ENCODE assay signal across 19 cellular contexts in genomic region chr2:216596986-216597509, GRCh38. TPM values are rescaled to one million over a fixed set of nuclear protein-coding genes. Genes with fewer than 3 reads are reported as not detected.
A peak's percentile ranks its signal among the peaks of the same experiment; 100 is the strongest.
DNase-seq lines count a peak whose midpoint lies in the region; ATAC-seq, FAIRE-seq and TF ChIP-seq lines count a peak whose summit lies in the region.
"Had no signal": no experiment of that assay in that cellular context is flagged by ENCODE, and none has a peak within 500 bp of the region (broad histone marks: within the 10 kb centered on the region; RNA-seq: fewer than 3 reads in every experiment).

No MANE protein-coding gene starts in this region.

- H3K9me1 ChIP-seq in K562 (ENCODE audit: control insufficient read depth, insufficient read depth, low read length): no peaks in the 10 kb centered on the region

- no peak for ATAC-seq in K562
- ATAC-seq: activated T-helper 17 cell treated with anti-CD3 and anti-CD28 coated beads, Interleukin-2, amount 50 U/mL, for 72 hours; T-helper 17 cell had no signal

- no peak overlapping the region for H3K27ac ChIP-seq in K562 (ENCODE audit: extremely low read depth, low read depth, low read length)
- H3K27ac ChIP-seq: brain microvascular endothelial cell, pancreas had no signal

- TF ChIP-seq CTCF in K562 (IDR thresholded peaks at IDR 0.05 in 2 of 3, conservative IDR thresholded peaks at IDR 0.05 in 1 of 3; ENCODE audit: insufficient read depth in 2 of 3, low read depth in 1 of 3, low read length in 3 of 3): no peak
- TF ChIP-seq CTCF in retinal pigment epithelial cell (conservative IDR thresholded peaks at IDR 0.05; ENCODE audit: low read depth, low read length): no peak

- intact Hi-C loops in K562 (cut with micrococcal nuclease): no loop called here

- WGBS in K562 (ENCODE audit: insufficient coverage, low coverage, missing lambda C conversion rate): 9% methylated on average over 5 of the region's 5 CpGs

- no peaks in the 10 kb centered on the region for H3K79me2 ChIP-seq in K562 (ENCODE audit: control insufficient read depth, insufficient read depth, low read length)

- FAIRE-seq in K562 (lab: Jason Lieb, UNC): no peak
- FAIRE-seq: GM19239, pancreas had no signal

- POLR2A ChIA-PET in K562 (lab: Yijun Ruan, JAX): interaction anchor here (1.2 kb wide), 1 partner anchor 10 kb away, joined by 3 read pairs; no protein-coding TSS in a partner anchor

- no peak for TF ChIP-seq RAD21 in K562 (CRISPR knock-in tag; conservative IDR thresholded peaks at IDR 0.05 in 1 of 2, IDR thresholded peaks at IDR 0.05 in 1 of 2)

- no peak overlapping the region for H3K9ac ChIP-seq in K562 (ENCODE audit: insufficient read depth in 1 of 2, low read depth in 2 of 2, low read length in 2 of 2)

- TF ChIP-seq EP300 in K562 (IDR thresholded peaks at IDR 0.05; ENCODE audit: low read length): no peak

- no peaks in the 10 kb centered on the region for H3K9me3 ChIP-seq in K562 (replicated peaks; ENCODE audit: control insufficient read depth, insufficient read depth, low read depth, low read length)
- H3K9me3 ChIP-seq: pancreas, upper lobe of left lung had no signal

- DNase-seq in NCI-H2029 treated with DMSO at 0.1 percent for 48 hours (lab: John Stamatoyannopoulos, UW) (peak; percentile 20), NCI-H2029 (lab: John Stamatoyannopoulos, UW) (no peak), NCI-H1694 treated with DMSO at 0.1 percent for 48 hours (lab: John Stamatoyannopoulos, UW) (peak; percentile 83), K562 (ENCODE audit: extremely low read depth in 1 of 4, low spot score in 3 of 4) (no peak), retinal pigment epithelial cell (ENCODE audit: low read depth) (peak; percentile 59), COR-L47 (lab: John Stamatoyannopoulos, UW) (no peak), H7 (no peak)
- DNase-seq in activated CD8-positive, alpha-beta memory T cell treated with anti-CD3 and anti-CD28 coated beads, Interleukin-2, amount 50 U/mL, for 48 hours: no peak
- DNase-seq: activated CD4-positive, alpha-beta T cell treated with anti-CD3 and anti-CD28 coated beads, Interleukin-2, amount 10 ng/mL, durations not matched to agents 24 days and 14 days; brain microvascular endothelial cell; hypothalamus; mesenchymal stem cell; NCI-H1436; OCI-M1; pancreas; T-helper 17 cell; upper lobe of left lung had no signal

- H3K27me3 ChIP-seq in K562 (ENCODE audit: control insufficient read depth in 2 of 2, insufficient read depth in 2 of 2, low read length in 2 of 2): peaks cover 0 to 20% of the 10 kb centered on the region in 2 experiments; a peak in 3 of 5 replicates
- no peaks in the 10 kb centered on the region for H3K27me3 ChIP-seq in H7 (ENCODE audit: control insufficient read depth, insufficient read depth, low read length)
- H3K27me3 ChIP-seq: brain microvascular endothelial cell, pancreas, upper lobe of left lung had no signal

- no peak overlapping the region for H3K4me2 ChIP-seq in K562 (ENCODE audit: insufficient read depth, low read length)

- H3K4me1 ChIP-seq in K562 (replicated peaks in 1 of 2; ENCODE audit: control insufficient read depth in 2 of 2, insufficient read depth in 2 of 2, low read length in 2 of 2): peaks cover 0 to 7% of the 10 kb centered on the region in 2 experiments; a peak in 1 of 5 replicates

- no peaks in the 10 kb centered on the region for H4K20me1 ChIP-seq in K562 (replicated peaks; ENCODE audit: control insufficient read depth, insufficient read depth, low read length)

- BruUV-seq in K562 (replicated peaks; lab: Mats Ljungman, UMichigan): no TSS peak

- no peak for TF ChIP-seq POLR2A in K562 (conservative IDR thresholded peaks at IDR 0.05)

- H2AFZ ChIP-seq in K562 (ENCODE audit: low read depth, low read length): 0 out of 2 replicates have a peak overlapping the region, but pooled peaks have one; percentile 24

- CTCF ChIA-PET in K562 (lab: Yijun Ruan, JAX; ENCODE audit: low intra/inter-chr PET ratio): interaction anchor here (0.6 kb wide), 1 partner anchor 22 kb away, joined by 3 read pairs; no protein-coding TSS in a partner anchor

- H3K4me3 ChIP-seq in K562: no peak overlapping the region
- no peak overlapping the region for H3K4me3 ChIP-seq in retinal pigment epithelial cell (ENCODE audit: low read length)
- H3K4me3 ChIP-seq in H7 (ENCODE audit: insufficient read depth, low read depth, low read length): no peak overlapping the region
- H3K4me3 ChIP-seq: pancreas, upper lobe of left lung had no signal

- H3K36me3 ChIP-seq in K562 (ENCODE audit: control insufficient read depth, insufficient read depth, low read length) (no peaks in the 10 kb centered on the region), H7 (replicated peaks; ENCODE audit: control insufficient read depth, insufficient read depth, low read length) (no peaks in the 10 kb centered on the region)
- H3K36me3 ChIP-seq: brain microvascular endothelial cell, pancreas, upper lobe of left lung had no signal

- in situ Hi-C loops in K562 (cut with MboI): no loop called here

TF ChIP-seq in K562, 482 proteins besides CTCF, POLR2A, EP300 and RAD21:
- no peak for TF ChIP-seq ZKSCAN8 (CRISPR knock-in tag; IDR thresholded peaks at IDR 0.05)
- peak; percentile 35; the same call in 1 of the 2 replicates for TF ChIP-seq MAFF (IDR thresholded peaks at IDR 0.05; ENCODE audit: low read length)
- peak; percentile 77 for TF ChIP-seq ZNF316 (IDR thresholded peaks at IDR 0.05)
- TF ChIP-seq ZNF57 (CRISPR knock-in tag; IDR thresholded peaks at IDR 0.05): no peak
- TF ChIP-seq MAFG (tag; conservative IDR thresholded peaks at IDR 0.05): peak; percentile 74
- TF ChIP-seq ZNF561 (CRISPR knock-in tag; conservative IDR thresholded peaks at IDR 0.05): no peak
- peak; percentile 72; the same call in 1 of the 2 replicates for TF ChIP-seq C11orf30 (IDR thresholded peaks at IDR 0.05; ENCODE audit: low read depth)
- no peak for TF ChIP-seq TRIM28 (IDR thresholded peaks at IDR 0.05)
- TF ChIP-seq ZBTB9 (CRISPR knock-in tag; IDR thresholded peaks at IDR 0.05): no peak
- TF ChIP-seq EP400 (IDR thresholded peaks at IDR 0.05): no peak
- TF ChIP-seq ZNF778 (CRISPR knock-in tag; IDR thresholded peaks at IDR 0.05): no peak
- TF ChIP-seq ZNF444 (CRISPR knock-in tag; IDR thresholded peaks at IDR 0.05): no peak

RNA-seq across cellular contexts. Expression of gene IGFBP2, which starts 36.2 kb away (rescaled TPM):
- not detected in 2 replicates for total RNA-seq in K562 (2011; cell fraction: chromatin; rRNA removed; ENCODE audit: low replicate concordance)
- not detected in 2 replicates for total RNA-seq in K562 (2011; cell fraction: nucleolus; rRNA removed)
- not detected in 2 replicates for total RNA-seq in K562 (2011; cell fraction: nucleoplasm; rRNA removed)
- total RNA-seq in K562 (2014; rRNA removed) (not detected in 2 replicates), K562 (2014; rRNA removed; fragmentation: Illumina TruSeq; extraction: Trizol) (not detected in 2 replicates), K562 (2015; rRNA removed; fragmentation: Illumina TruSeq; extraction: Trizol) (0.23 TPM in 1 of 2 replicates, not detected in the other), K562 (2021) (0.85 and 0.93 TPM in 2 replicates)
- polyA plus RNA-seq in K562 (2011; rRNA removed) (not detected in 2 replicates), K562 (2014; fragmentation: Illumina TruSeq; extraction: Trizol) (not detected in 2 replicates), K562 (2014; fragmentation: Nextera tagmentation; extraction: Ambion mirVana) (not detected), K562 (2014; rRNA removed) (not detected in 2 replicates)
- polyA plus RNA-seq in K562 (2011; cell fraction: cytosol; rRNA removed): 0.06 and 0.31 TPM in 2 replicates
- not detected in 2 replicates for polyA plus RNA-seq in K562 (2011; cell fraction: nucleus; rRNA removed)
- polyA plus RNA-seq in K562 (2012): 0.29 and 0.76 TPM in 2 replicates
- polyA minus RNA-seq in K562 (2011; rRNA and poly(A)+ RNA removed): not detected in 2 replicates
- not detected in 2 replicates for polyA minus RNA-seq in K562 (2011; cell fraction: cytosol; rRNA and poly(A)+ RNA removed)
- not detected in 2 replicates for polyA minus RNA-seq in K562 (2011; cell fraction: nucleus; rRNA and poly(A)+ RNA removed)
- 848 and 859 TPM in 2 replicates for total RNA-seq in H7 (2014; rRNA removed; shearing (Covaris generic))

Comparison
In these comparisons a context has a peak if more than half of its experiments do, and no peak if none do; other contexts are left out.
1. DNase-seq: peak in NCI-H2029 treated with DMSO at 0.1 percent for 48 hours (single experiment), NCI-H1694 treated with DMSO at 0.1 percent for 48 hours (single experiment) and retinal pigment epithelial cell (single experiment); none in NCI-H2029 (single experiment), K562 (0 of 4), COR-L47 (single experiment), activated CD8-positive, alpha-beta memory T cell treated with anti-CD3 and anti-CD28 coated beads, Interleukin-2, amount 50 U/mL, for 48 hours (single experiment) and H7 (single experiment).
2. RNA of gene IGFBP2, which starts 36.2 kb away (total RNA-seq): 848 to 859 TPM in H7; 0.23 to 0.93 TPM in K562; every median in the first group is over 100 times any median in the second.